1 cellular context compared by ENCODE assay signal in the genomic region with DNA sequence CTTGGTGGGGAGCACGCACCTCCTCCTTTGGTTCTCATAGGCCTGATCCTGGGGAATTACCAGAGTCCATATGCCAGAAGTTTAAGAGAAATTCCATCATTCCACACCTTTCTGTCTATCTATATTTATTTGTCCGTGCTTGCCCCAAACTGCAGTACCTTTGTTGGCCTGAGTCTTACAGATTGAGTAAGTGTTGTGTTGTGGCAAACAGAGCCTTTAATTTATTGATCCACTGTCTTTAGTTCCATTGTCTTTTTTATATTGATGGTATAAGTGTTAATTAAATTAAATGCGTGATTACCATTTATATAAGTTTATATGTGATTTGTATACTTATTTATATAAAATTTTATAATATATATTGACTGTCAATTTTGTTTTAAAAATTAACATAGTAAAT.
TF ChIP-seq lines count a peak whose summit lies in the region.

No MANE protein-coding gene starts in this region.

TF ChIP-seq in A549, 52 proteins besides CTCF, POLR2A, EP300 and RAD21:
- TF ChIP-seq MAZ (IDR thresholded peaks at IDR 0.05; ENCODE audit: borderline replicate concordance, low read depth, low read length) (no peak), SMC3 (IDR thresholded peaks at IDR 0.05) (no peak), CHD2 (IDR thresholded peaks at IDR 0.05; ENCODE audit: low read length, partially characterized antibody) (no peak), PHF8 (IDR thresholded peaks at IDR 0.05; ENCODE audit: borderline replicate concordance, low read depth) (no peak), FOSL2 (IDR thresholded peaks at IDR 0.05) (no peak), FOSL2 (CRISPR knock-in tag; IDR thresholded peaks at IDR 0.05) (no peak), CBX8 (IDR thresholded peaks at IDR 0.05) (no peak), CBX2 (IDR thresholded peaks at IDR 0.05; ENCODE audit: borderline replicate concordance, low read depth) (no peak), ZFP36 (IDR thresholded peaks at IDR 0.05; ENCODE audit: borderline replicate concordance, partially characterized antibody) (no peak), NFE2L2 (conservative IDR thresholded peaks at IDR 0.05; ENCODE audit: low read length) (no peak), TP53 (CRISPR knock-in tag; IDR thresholded peaks at IDR 0.05) (no peak), HEYL (CRISPR knock-in tag; IDR thresholded peaks at IDR 0.05) (no peak), RFX5 (IDR thresholded peaks at IDR 0.05) (no peak), ZC3H11A (IDR thresholded peaks at IDR 0.05) (no peak), FOXS1 (CRISPR knock-in tag; IDR thresholded peaks at IDR 0.05) (no peak), RCOR1 (IDR thresholded peaks at IDR 0.05; ENCODE audit: low read depth, low read length) (no peak), ATOH8 (CRISPR knock-in tag; IDR thresholded peaks at IDR 0.05; ENCODE audit: low read depth) (no peak), RARB (CRISPR knock-in tag; IDR thresholded peaks at IDR 0.05) (no peak), ELK1 (IDR thresholded peaks at IDR 0.05; ENCODE audit: low read depth, low read length) (no peak)
- TF ChIP-seq, protein P1, sequence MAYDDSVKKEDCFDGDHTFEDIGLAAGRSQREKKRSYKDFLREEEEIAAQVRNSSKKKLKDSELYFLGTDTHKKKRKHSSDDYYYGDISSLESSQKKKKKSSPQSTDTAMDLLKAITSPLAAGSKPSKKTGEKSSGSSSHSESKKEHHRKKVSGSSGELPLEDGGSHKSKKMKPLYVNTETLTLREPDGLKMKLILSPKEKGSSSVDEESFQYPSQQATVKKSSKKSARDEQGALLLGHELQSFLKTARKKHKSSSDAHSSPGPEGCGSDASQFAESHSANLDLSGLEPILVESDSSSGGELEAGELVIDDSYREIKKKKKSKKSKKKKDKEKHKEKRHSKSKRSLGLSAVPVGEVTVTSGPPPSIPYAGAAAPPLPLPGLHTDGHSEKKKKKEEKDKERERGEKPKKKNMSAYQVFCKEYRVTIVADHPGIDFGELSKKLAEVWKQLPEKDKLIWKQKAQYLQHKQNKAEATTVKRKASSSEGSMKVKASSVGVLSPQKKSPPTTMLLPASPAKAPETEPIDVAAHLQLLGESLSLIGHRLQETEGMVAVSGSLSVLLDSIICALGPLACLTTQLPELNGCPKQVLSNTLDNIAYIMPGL (CRISPR knock-in tag; IDR thresholded peaks at IDR 0.05; ENCODE audit: borderline replicate concordance) = no peak
- TF ChIP-seq, protein P2, sequence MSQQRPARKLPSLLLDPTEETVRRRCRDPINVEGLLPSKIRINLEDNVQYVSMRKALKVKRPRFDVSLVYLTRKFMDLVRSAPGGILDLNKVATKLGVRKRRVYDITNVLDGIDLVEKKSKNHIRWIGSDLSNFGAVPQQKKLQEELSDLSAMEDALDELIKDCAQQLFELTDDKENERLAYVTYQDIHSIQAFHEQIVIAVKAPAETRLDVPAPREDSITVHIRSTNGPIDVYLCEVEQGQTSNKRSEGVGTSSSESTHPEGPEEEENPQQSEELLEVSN (IDR thresholded peaks at IDR 0.05; ENCODE audit: borderline replicate concordance, low read depth) = no peak
